ENCODE assay signal across 8 cellular contexts in the genomic region with DNA sequence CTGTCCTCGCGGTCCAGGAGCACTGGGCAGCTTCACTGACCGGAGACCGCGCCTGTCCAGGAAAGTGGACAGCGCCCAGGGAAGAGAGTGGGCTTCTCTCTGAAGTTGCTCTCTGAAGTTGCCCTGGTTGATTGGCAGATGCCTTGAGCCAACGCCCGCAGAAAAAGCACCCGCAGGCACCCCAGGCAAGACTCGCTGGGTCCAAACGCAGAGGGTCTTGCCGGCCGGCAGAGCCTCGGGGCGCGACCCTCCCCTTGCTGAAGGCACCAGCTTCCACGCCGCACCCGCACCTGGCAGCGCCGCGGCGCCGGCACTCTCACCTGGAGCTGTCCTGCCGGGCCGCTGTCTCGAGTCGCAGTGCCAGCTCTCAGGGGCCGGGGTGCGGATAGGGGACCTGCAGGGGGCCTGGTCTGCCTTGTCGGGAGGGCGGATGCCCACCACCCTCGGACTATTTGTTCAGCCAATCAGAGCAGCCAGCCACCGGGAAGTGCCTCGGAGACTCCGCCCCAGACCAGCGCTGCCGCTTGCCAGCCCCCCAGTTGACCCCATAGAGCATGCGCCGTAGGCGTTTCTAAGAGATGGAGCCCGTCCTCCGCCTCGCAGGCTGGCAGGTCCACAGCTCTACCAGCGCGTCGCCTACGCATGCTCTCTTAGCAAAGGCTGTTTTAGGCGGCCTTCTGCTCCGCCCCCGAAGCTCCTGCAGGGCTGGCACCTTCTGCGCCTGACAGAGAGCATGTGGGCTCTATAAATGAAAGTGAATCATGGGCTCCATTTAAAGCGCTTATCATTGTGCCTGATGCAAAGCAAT. TPM values are rescaled to one million over a fixed set of nuclear protein-coding genes. Genes with fewer than 3 reads are reported as not detected.
DNase-seq lines count a peak whose midpoint lies in the region; ATAC-seq and TF ChIP-seq lines count a peak whose summit lies in the region.

Gene LIPA (minus strand): TSS at position 359 of the 808 bp plus-strand sequence. CDS start 4,127 bp downstream, outside the sequence.

- H2BK12ac ChIP-seq in trophoblast cell (ENCODE audit: low read length): no peak within 1 kb of the TSS

- peaks cover 5% of the 10 kb centered on the region for H3K79me1 ChIP-seq in trophoblast cell (ENCODE audit: low read length)

- peak within 1 kb of the TSS; percentile 64 for H2BK120ac ChIP-seq in trophoblast cell (ENCODE audit: insufficient read depth, low read length, poor library complexity)

- no peak within 1 kb of the TSS for H3K27ac ChIP-seq in cardiac muscle cell
- H3K27ac ChIP-seq in trophoblast cell (ENCODE audit: low read depth, low read length): no peak within 1 kb of the TSS
- peak within 1 kb of the TSS; percentile 77 to 84 (median 82) for H3K27ac ChIP-seq in transverse colon

- H4K8ac ChIP-seq in trophoblast cell (ENCODE audit: low read depth, low read length): peak within 1 kb of the TSS; percentile 81

- peak within 1 kb of the TSS; percentile 85 for H2AFZ ChIP-seq in trophoblast cell (ENCODE audit: insufficient read depth, low read length, poor library complexity)

- H3K4me1 ChIP-seq in adipocyte (ENCODE audit: control insufficient read depth, insufficient read depth, low read length) (peaks cover 20% of the 10 kb centered on the region), cardiac muscle cell (ENCODE audit: low read depth) (no peaks in the 10 kb centered on the region), trophoblast cell (ENCODE audit: control insufficient read depth in 1 of 2, insufficient read depth in 2 of 2, low read length in 2 of 2) (peaks cover 4% of the 10 kb centered on the region in 2 experiments), transverse colon (peaks cover 0 to 13% (median 5%) of the 10 kb centered on the region in 4 donors)

- peak within 1 kb of the TSS; percentile 40 for H4K12ac ChIP-seq in trophoblast cell (ENCODE audit: low read depth, low read length)

- peak; percentile 95 for DNase-seq in NCI-H1436 (lab: John Stamatoyannopoulos, UW)
- peak; percentile 93 for DNase-seq in T follicular helper cell (ENCODE audit: low read depth)
- DNase-seq in adipocyte (ENCODE audit: low read depth): peak; percentile 99
- peak; percentile 97 to 99 for DNase-seq in cardiac muscle cell (ENCODE audit: low read depth in 1 of 2, low spot score in 1 of 2)
- peak; percentile 92 to 95 for DNase-seq in trophoblast cell
- DNase-seq in transverse colon: peak; percentile 94

- no peak for TF ChIP-seq EP300 in transverse colon (IDR thresholded peaks at IDR 0.05; ENCODE audit: low read depth)

- peak; percentile 61 for TF ChIP-seq POLR2A in transverse colon (IDR thresholded peaks at IDR 0.05)

- H3K9me3 ChIP-seq in adipocyte (ENCODE audit: control insufficient read depth, low read length) (no peaks in the 10 kb centered on the region), cardiac muscle cell (ENCODE audit: low read depth) (no peaks in the 10 kb centered on the region), trophoblast cell (ENCODE audit: insufficient read depth, low read depth, low read length) (peaks cover 5% of the 10 kb centered on the region), transverse colon (no peaks in the 10 kb centered on the region)

- WGBS in trophoblast cell (ENCODE audit: extremely low coverage, insufficient coverage, insufficient read length): no CpG with 5 or more reads among the region's 53 CpGs
- 2 to 3% methylated on average over 3 to 26 of the region's 53 CpGs for WGBS in transverse colon (ENCODE audit: low coverage in 1 of 2), 2 donors

- H2BK5ac ChIP-seq in trophoblast cell (ENCODE audit: low read depth, low read length, poor library complexity): no peak within 1 kb of the TSS

- TF ChIP-seq CTCF in GM12875 (IDR thresholded peaks at IDR 0.05; ENCODE audit: borderline replicate concordance, insufficient read depth, low read depth, low read length) (no peak), cardiac muscle cell (IDR thresholded peaks at IDR 0.05; ENCODE audit: low read depth, low read length) (no peak), transverse colon (IDR thresholded peaks at IDR 0.05) (no peak)

- H3K27me3 ChIP-seq in adipocyte (replicated peaks; ENCODE audit: control insufficient read depth, insufficient read depth, low read length): no peaks in the 10 kb centered on the region
- no peaks in the 10 kb centered on the region for H3K27me3 ChIP-seq in cardiac muscle cell
- no peaks in the 10 kb centered on the region for H3K27me3 ChIP-seq in trophoblast cell (ENCODE audit: insufficient read depth, low read length)
- no peaks in the 10 kb centered on the region for H3K27me3 ChIP-seq in transverse colon

- intact Hi-C loops in transverse colon (cut with DNase I; ENCODE audit: low total_unique reads): no loop called here

- H3K23ac ChIP-seq in trophoblast cell (ENCODE audit: low read length): no peak within 1 kb of the TSS

- peak within 1 kb of the TSS; percentile 96 for H3K4me2 ChIP-seq in trophoblast cell (ENCODE audit: low read length)

- H2AK5ac ChIP-seq in trophoblast cell (ENCODE audit: low read length): no peak within 1 kb of the TSS

- H3K4ac ChIP-seq in trophoblast cell (ENCODE audit: low read depth, low read length): peak within 1 kb of the TSS; percentile 33

- peak; percentile 97 for ATAC-seq in HG02798 (IDR thresholded peaks at IDR 0.05; ENCODE audit: poor library complexity, unreplicated experiment)

- peak within 1 kb of the TSS; percentile 64 for H4K91ac ChIP-seq in trophoblast cell (ENCODE audit: low read depth, low read length)

- H3K9ac ChIP-seq in adipocyte (ENCODE audit: low read length) (peak within 1 kb of the TSS; percentile 94), trophoblast cell (ENCODE audit: low read length) (peak within 1 kb of the TSS; percentile 36)

- H3K36me3 ChIP-seq in adipocyte (ENCODE audit: control insufficient read depth, insufficient read depth, low read length, severe bottlenecking) (no peaks in the 10 kb centered on the region), cardiac muscle cell (no peaks in the 10 kb centered on the region), trophoblast cell (ENCODE audit: control insufficient read depth in 1 of 2, insufficient read depth in 2 of 2, low read length in 2 of 2) (no peaks in the 10 kb centered on the region), transverse colon (no peaks in the 10 kb centered on the region)

- no peaks in the 10 kb centered on the region for H3K79me2 ChIP-seq in trophoblast cell (ENCODE audit: control insufficient read depth, insufficient read depth, low read length, poor library complexity)

- peak within 1 kb of the TSS; percentile 74 for H3K18ac ChIP-seq in trophoblast cell (ENCODE audit: low read length)

- in situ Hi-C loops in transverse colon (cut with MboI; ENCODE audit: low pct_ligation_motif_present in 1 of 4, low pct_unique_long_range_greater_than_20kb in 1 of 4, low sequenced_read_pairs in 3 of 4): loop anchor here in 1 of 4 donors (10.0 kb wide), 1 partner anchor 303 kb away; no protein-coding TSS in a partner anchor

- peak within 1 kb of the TSS; percentile 87 for H3K4me3 ChIP-seq in GM12875 (ENCODE audit: low read depth, low read length)
- H3K4me3 ChIP-seq in adipocyte (ENCODE audit: low read length): peak within 1 kb of the TSS; percentile 86
- H3K4me3 ChIP-seq in cardiac muscle cell: peak within 1 kb of the TSS; percentile 46
- peak within 1 kb of the TSS; percentile 94 for H3K4me3 ChIP-seq in trophoblast cell (ENCODE audit: low read depth, low read length)
- H3K4me3 ChIP-seq in transverse colon: peak within 1 kb of the TSS; percentile 52 to 85 (median 78)

- H3K14ac ChIP-seq in trophoblast cell (ENCODE audit: low read length): peak within 1 kb of the TSS; percentile 65

RNA-seq across cellular contexts. Expression of gene LIPA, which starts in this region (rescaled TPM):
- total RNA-seq in cardiac muscle cell (6.8 and 6.9 TPM in 2 replicates), transverse colon (10 to 100 TPM in 3 of 4 donors, 1 to 10 TPM in 1; 3.6 to 23.8 (median 12.1) TPM)
- 12.3 and 13.1 TPM in 2 replicates for polyA plus RNA-seq in cardiac muscle cell
- 27.3 and 27.4 TPM in 2 replicates for polyA plus RNA-seq in trophoblast cell (2013)

Comparison
In these comparisons a context has a peak if more than half of its experiments do, and no peak if none do; other contexts are left out.
1. H3K27ac ChIP-seq: peak in transverse colon (4 of 4); none in cardiac muscle cell (single experiment) and trophoblast cell (single experiment).
2. Peak in every context shown above with its lines, with median percentiles within 50 percentile points of each other: H3K4me3 ChIP-seq and DNase-seq.